10 cellular contexts compared by ENCODE assay signal in genomic region chr10:103277713-103278299, GRCh38. TPM values are rescaled to one million over a fixed set of nuclear protein-coding genes. Genes with fewer than 3 reads are reported as not detected.
DNase-seq lines count a peak whose midpoint lies in the region; TF ChIP-seq lines count a peak whose summit lies in the region.
"Had no signal": no experiment of that assay in that cellular context is flagged by ENCODE, and none has a peak within 500 bp of the region (broad histone marks: within the 10 kb centered on the region; RNA-seq: fewer than 3 reads in every experiment).

No MANE protein-coding gene starts in this region.

- no peak overlapping the region for H3K27ac ChIP-seq in HUES6 (ENCODE audit: low read depth, low read length)
- no peak overlapping the region for H3K27ac ChIP-seq in rectal smooth muscle tissue (ENCODE audit: low read depth, low read length)

- peaks cover 63% of the 10 kb centered on the region for H3K27me3 ChIP-seq in HUES6 (ENCODE audit: control insufficient read depth, insufficient read depth, low read length)
- H3K27me3 ChIP-seq in rectal smooth muscle tissue (ENCODE audit: control insufficient read depth, insufficient read depth, low read length), result peaks cover 7% of the 10 kb centered on the region

- H3K9ac ChIP-seq in HUES6 (ENCODE audit: low read length), result peak overlapping the region; percentile 64
- no peak overlapping the region for H3K9ac ChIP-seq in rectal smooth muscle tissue (ENCODE audit: low read length)

- H3K4me1 ChIP-seq in HUES6 (ENCODE audit: control insufficient read depth, insufficient read depth, low read length), result peaks cover 27% of the 10 kb centered on the region
- no peaks in the 10 kb centered on the region for H3K4me1 ChIP-seq in rectal smooth muscle tissue (ENCODE audit: control insufficient read depth, insufficient read depth, low read length)

- no peak for TF ChIP-seq CTCF in epithelial cell of proximal tubule (conservative IDR thresholded peaks at IDR 0.05; ENCODE audit: low read depth, low read length)

- no peaks in the 10 kb centered on the region for H3K9me3 ChIP-seq in HUES6 (ENCODE audit: control insufficient read depth, insufficient read depth, low read depth, low read length)

- H3K4me3 ChIP-seq in HUES6 (ENCODE audit: low read depth, low read length) (peak overlapping the region; percentile 66), epithelial cell of proximal tubule (ENCODE audit: low read depth, low read length) (peak overlapping the region; percentile 16), rectal smooth muscle tissue (ENCODE audit: low read length) (peak overlapping the region; percentile 27)
- H3K4me3 ChIP-seq: lung had no signal

- DNase-seq in NCI-H1105 treated with DMSO at 0.1 percent for 48 hours (lab: John Stamatoyannopoulos, UW) (peak; percentile 8), NCI-H1105 (lab: John Stamatoyannopoulos, UW) (no peak), epithelial cell of proximal tubule (ENCODE audit: low read depth) (no peak), HUDEP-2 (lab: John Stamatoyannopoulos, UW; ENCODE audit: unreplicated experiment in 76 of 76) (no peak), DMS114 treated with DMSO at 0.1 percent for 48 hours (lab: John Stamatoyannopoulos, UW; ENCODE audit: unreplicated experiment) (no peak), cortex of kidney (lab: John Stamatoyannopoulos, UW) (no peak)
- DNase-seq: activated effector memory CD4-positive, alpha-beta T cell treated with anti-CD3 and anti-CD28 coated beads, Interleukin-2, amount 50 U/mL, for 16 hours had no signal

- H3K36me3 ChIP-seq in HUES6 (ENCODE audit: control insufficient read depth, insufficient read depth, low read length) (no peaks in the 10 kb centered on the region), rectal smooth muscle tissue (ENCODE audit: control insufficient read depth, insufficient read depth, low read length) (no peaks in the 10 kb centered on the region)

RNA-seq across cellular contexts. Expression of gene INA, which starts 0.9 kb away (rescaled TPM):
- 6.5 and 18.4 TPM in 2 replicates for total RNA-seq in epithelial cell of proximal tubule

RNA-seq across cellular contexts. Expression of gene RPEL1, which starts 32.1 kb away (rescaled TPM):
- 0.06 and 0.07 TPM in 2 replicates for total RNA-seq in epithelial cell of proximal tubule
- total RNA-seq: lung had no signal

Comparison
In these comparisons a context has a peak if more than half of its experiments do, and no peak if none do; other contexts are left out.
1. H3K4me3 ChIP-seq: peak in every context shown above with its lines; median percentile 66 in HUES6; 27 in rectal smooth muscle tissue; 16 in epithelial cell of proximal tubule.